In the genomic region with DNA sequence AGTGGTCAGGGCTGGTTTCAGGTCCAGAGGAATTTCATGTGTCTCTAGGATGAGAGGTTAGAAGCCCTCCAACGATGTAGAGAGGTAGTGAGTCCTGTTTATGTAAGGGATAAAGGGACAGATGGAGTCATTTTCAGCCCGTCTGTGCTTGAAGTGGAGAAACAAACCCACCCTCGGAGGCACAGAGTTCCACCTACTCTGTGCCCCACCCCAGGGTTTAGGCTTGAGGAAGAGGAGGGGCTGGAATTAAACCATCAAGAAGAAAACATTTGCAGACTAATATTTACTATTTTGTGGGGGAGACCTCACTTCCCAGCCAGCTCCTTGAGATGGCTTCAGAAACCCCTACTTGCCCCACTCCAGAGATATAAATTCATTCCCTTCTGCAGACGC, we compare ENCODE assay signal across 8 cellular contexts. TPM values are rescaled to one million over a fixed set of nuclear protein-coding genes. Genes with fewer than 3 reads are reported as not detected.
DNase-seq lines count a peak whose midpoint lies in the region; ATAC-seq and TF ChIP-seq lines count a peak whose summit lies in the region.

No MANE protein-coding gene starts in this region.

- TF ChIP-seq CTCF in SK-N-SH (IDR thresholded peaks at IDR 0.05) (no peak), SU-DHL-6 (IDR thresholded peaks at IDR 0.05; ENCODE audit: insufficient read depth, low read length, poor library complexity, severe bottlenecking) (no peak), stomach (IDR thresholded peaks at IDR 0.05) (no peak), colonic mucosa (IDR thresholded peaks at IDR 0.05) (no peak)

- no peak overlapping the region for H3K9ac ChIP-seq in SK-N-SH
- peak overlapping the region; percentile 87; the same call in 1 of the 2 replicates for H3K9ac ChIP-seq in SU-DHL-6 (ENCODE audit: low read length)
- H3K9ac ChIP-seq in colonic mucosa (ENCODE audit: low read depth in 2 of 2, low read length in 2 of 2): no peak overlapping the region

- H3K4me2 ChIP-seq in SK-N-SH (no peak overlapping the region), SU-DHL-6 (ENCODE audit: low read depth, low read length, poor library complexity, severe bottlenecking) (peak overlapping the region; percentile 65)

- CTCF ChIA-PET in SK-N-SH (lab: Yijun Ruan, JAX): no interaction called here

- H3K27me3 ChIP-seq in SK-N-SH (ENCODE audit: insufficient read depth): no peaks in the 10 kb centered on the region; the same call in 1 of the 2 replicates
- no peaks in the 10 kb centered on the region for H3K27me3 ChIP-seq in SU-DHL-6 (ENCODE audit: low read length)
- H3K27me3 ChIP-seq in stomach: no peaks in the 10 kb centered on the region
- no peaks in the 10 kb centered on the region for H3K27me3 ChIP-seq in colonic mucosa

- ATAC-seq in SK-N-SH treated with all-trans-retinoic acid at 6 μM for 48 hours (no peak), GM21423 (IDR thresholded peaks at IDR 0.05; ENCODE audit: unreplicated experiment) (no peak)

- POLR2A ChIA-PET in SK-N-SH (lab: Yijun Ruan, JAX): interaction anchor here (0.6 to 1.4 kb wide), 2 partner anchors 110 to 245 kb away, joined by 3 to 8 read pairs; no protein-coding TSS in a partner anchor

- no peak overlapping the region for H3K4me3 ChIP-seq in SK-N-SH (ENCODE audit: low read depth in 2 of 2, low read length in 1 of 2)
- peak overlapping the region; percentile 54 for H3K4me3 ChIP-seq in SU-DHL-6 (ENCODE audit: insufficient read depth, low read length, poor library complexity, severe bottlenecking)
- H3K4me3 ChIP-seq in stomach: peak overlapping the region; percentile 57 to 82 (median 70)
- no peak overlapping the region for H3K4me3 ChIP-seq in colonic mucosa

- TF ChIP-seq POLR2A in stomach (IDR thresholded peaks at IDR 0.05): no peak

- DNase-seq in SK-N-SH (no peak), globus pallidus (ENCODE audit: low spot score) (peak; percentile 2), stomach (no peak), colonic mucosa (no peak), SIG-M5 treated with dmso at 0.1 percent for 504 hours (lab: John Stamatoyannopoulos, UW; ENCODE audit: unreplicated experiment) (no peak)

- H3K9me2 ChIP-seq in SK-N-SH (no peaks in the 10 kb centered on the region), SU-DHL-6 (replicated peaks; ENCODE audit: insufficient read depth, low read length) (no peaks in the 10 kb centered on the region)

- peaks cover 39% of the 10 kb centered on the region for H3K79me2 ChIP-seq in SK-N-SH (ENCODE audit: insufficient read depth)
- H3K79me2 ChIP-seq in SU-DHL-6 (ENCODE audit: insufficient read depth, low read length): peaks cover 39% of the 10 kb centered on the region

- TF ChIP-seq RAD21 in SK-N-SH (IDR thresholded peaks at IDR 0.05; ENCODE audit: low read length): no peak

- TF ChIP-seq EP300 in SK-N-SH (IDR thresholded peaks at IDR 0.05; ENCODE audit: borderline replicate concordance in 1 of 2, low read depth in 1 of 2, low read length in 1 of 2): no peak
- no peak for TF ChIP-seq EP300 in stomach (IDR thresholded peaks at IDR 0.05)

- no peaks in the 10 kb centered on the region for H4K20me1 ChIP-seq in SK-N-SH (ENCODE audit: insufficient read depth)
- H4K20me1 ChIP-seq in SU-DHL-6 (ENCODE audit: low read depth, low read length): no peaks in the 10 kb centered on the region

- H3K36me3 ChIP-seq in SK-N-SH (replicated peaks in 1 of 2; ENCODE audit: control insufficient read depth in 1 of 2, insufficient read depth in 2 of 2, low read length in 1 of 2): peaks cover 0 to 10% of the 10 kb centered on the region in 2 experiments
- H3K36me3 ChIP-seq in SU-DHL-6 (ENCODE audit: low read length): no peaks in the 10 kb centered on the region
- peaks cover 0 to 9% (median 2%) of the 10 kb centered on the region in 4 donors for H3K36me3 ChIP-seq in stomach
- no peaks in the 10 kb centered on the region for H3K36me3 ChIP-seq in colonic mucosa

- 32% methylated on average over 4 of the region's 4 CpGs for WGBS in SK-N-SH (ENCODE audit: low lambda C conversion rate)
- 54 to 61% (median 56%) methylated on average over 4 of the region's 4 CpGs for WGBS in stomach, 5 donors

- no peaks in the 10 kb centered on the region for H3F3A ChIP-seq in SK-N-SH (replicated peaks; ENCODE audit: insufficient read depth)
- H3F3A ChIP-seq in SU-DHL-6 (ENCODE audit: insufficient read depth): no peaks in the 10 kb centered on the region

- peak overlapping the region; percentile 61 to 92; a peak in 2 of 4 replicates for H3K27ac ChIP-seq in SK-N-SH (ENCODE audit: low read depth in 2 of 2, low read length in 1 of 2)
- no peak overlapping the region for H3K27ac ChIP-seq in SU-DHL-6 (ENCODE audit: low read depth, low read length)
- peak overlapping the region in 4 of 5 donors; percentile 77 to 90 (median 82) for H3K27ac ChIP-seq in stomach
- no peak overlapping the region for H3K27ac ChIP-seq in colonic mucosa

- intact Hi-C loops in stomach (cut with DNase I; ENCODE audit: low total_unique reads) (no loop called here), colonic mucosa (cut with DNase I) (loop anchor here (2.0 kb wide), 1 partner anchor 44 kb away; no protein-coding TSS in a partner anchor)

- H3K4me1 ChIP-seq in SK-N-SH (ENCODE audit: control insufficient read depth in 1 of 2, insufficient read depth in 2 of 2, low read depth in 1 of 2, low read length in 1 of 2): peaks cover 0 to 15% of the 10 kb centered on the region in 2 experiments; a peak in 1 of 4 replicates
- H3K4me1 ChIP-seq in stomach: peaks cover 9 to 24% (median 16%) of the 10 kb centered on the region in 4 donors
- H3K4me1 ChIP-seq in colonic mucosa: no peaks in the 10 kb centered on the region

- no peaks in the 10 kb centered on the region for H3K9me3 ChIP-seq in SK-N-SH
- H3K9me3 ChIP-seq in SU-DHL-6 (ENCODE audit: insufficient read depth, low read length): no peaks in the 10 kb centered on the region
- H3K9me3 ChIP-seq in stomach: no peaks in the 10 kb centered on the region
- H3K9me3 ChIP-seq in colonic mucosa: no peaks in the 10 kb centered on the region

- H2AFZ ChIP-seq in SK-N-SH (ENCODE audit: low read depth) (peak overlapping the region; percentile 12; the same call in 1 of the 2 replicates), SU-DHL-6 (ENCODE audit: low read depth, low read length, severe bottlenecking) (peak overlapping the region; percentile 86)

TF ChIP-seq in SK-N-SH, 30 proteins besides CTCF, POLR2A, EP300 and RAD21 (continues in another document):
- TF ChIP-seq FOXM1 (IDR thresholded peaks at IDR 0.05; ENCODE audit: low read depth) (no peak), TCF12 (IDR thresholded peaks at IDR 0.05) (no peak), FOSL2 (IDR thresholded peaks at IDR 0.05; ENCODE audit: borderline replicate concordance, low read depth) (no peak)
- TF ChIP-seq, protein P1, sequence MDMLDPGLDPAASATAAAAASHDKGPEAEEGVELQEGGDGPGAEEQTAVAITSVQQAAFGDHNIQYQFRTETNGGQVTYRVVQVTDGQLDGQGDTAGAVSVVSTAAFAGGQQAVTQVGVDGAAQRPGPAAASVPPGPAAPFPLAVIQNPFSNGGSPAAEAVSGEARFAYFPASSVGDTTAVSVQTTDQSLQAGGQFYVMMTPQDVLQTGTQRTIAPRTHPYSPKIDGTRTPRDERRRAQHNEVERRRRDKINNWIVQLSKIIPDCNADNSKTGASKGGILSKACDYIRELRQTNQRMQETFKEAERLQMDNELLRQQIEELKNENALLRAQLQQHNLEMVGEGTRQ (IDR thresholded peaks at IDR 0.05; ENCODE audit: borderline replicate concordance, low read depth, low read length): no peak
- TF ChIP-seq, protein P2, sequence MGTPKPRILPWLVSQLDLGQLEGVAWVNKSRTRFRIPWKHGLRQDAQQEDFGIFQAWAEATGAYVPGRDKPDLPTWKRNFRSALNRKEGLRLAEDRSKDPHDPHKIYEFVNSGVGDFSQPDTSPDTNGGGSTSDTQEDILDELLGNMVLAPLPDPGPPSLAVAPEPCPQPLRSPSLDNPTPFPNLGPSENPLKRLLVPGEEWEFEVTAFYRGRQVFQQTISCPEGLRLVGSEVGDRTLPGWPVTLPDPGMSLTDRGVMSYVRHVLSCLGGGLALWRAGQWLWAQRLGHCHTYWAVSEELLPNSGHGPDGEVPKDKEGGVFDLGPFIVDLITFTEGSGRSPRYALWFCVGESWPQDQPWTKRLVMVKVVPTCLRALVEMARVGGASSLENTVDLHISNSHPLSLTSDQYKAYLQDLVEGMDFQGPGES (IDR thresholded peaks at IDR 0.05; ENCODE audit: low read depth, low read length): no peak

TF ChIP-seq in SK-N-SH treated with all-trans-retinoic acid at 6 μM for 48 hours, 23 proteins besides CTCF, POLR2A, EP300 and RAD21 (continues in another document):
- TF ChIP-seq, protein P3, sequence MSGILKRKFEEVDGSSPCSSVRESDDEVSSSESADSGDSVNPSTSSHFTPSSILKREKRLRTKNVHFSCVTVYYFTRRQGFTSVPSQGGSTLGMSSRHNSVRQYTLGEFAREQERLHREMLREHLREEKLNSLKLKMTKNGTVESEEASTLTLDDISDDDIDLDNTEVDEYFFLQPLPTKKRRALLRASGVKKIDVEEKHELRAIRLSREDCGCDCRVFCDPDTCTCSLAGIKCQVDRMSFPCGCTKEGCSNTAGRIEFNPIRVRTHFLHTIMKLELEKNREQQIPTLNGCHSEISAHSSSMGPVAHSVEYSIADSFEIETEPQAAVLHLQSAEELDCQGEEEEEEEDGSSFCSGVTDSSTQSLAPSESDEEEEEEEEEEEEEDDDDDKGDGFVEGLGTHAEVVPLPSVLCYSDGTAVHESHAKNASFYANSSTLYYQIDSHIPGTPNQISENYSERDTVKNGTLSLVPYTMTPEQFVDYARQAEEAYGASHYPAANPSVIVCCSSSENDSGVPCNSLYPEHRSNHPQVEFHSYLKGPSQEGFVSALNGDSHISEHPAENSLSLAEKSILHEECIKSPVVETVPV (CRISPR knock-in tag; IDR thresholded peaks at IDR 0.05): no peak
- no peak for TF ChIP-seq ZNF565 (CRISPR knock-in tag; conservative IDR thresholded peaks at IDR 0.05; ENCODE audit: low read depth)

RNA-seq across cellular contexts. Expression of gene GNL3L, which starts 0.9 kb away (rescaled TPM):
- polyA plus RNA-seq in SK-N-SH (2012; rRNA removed) (16.3 and 19.4 TPM in 2 replicates), stomach (1 to 10 TPM; 3.0 to 5.5 (median 5.3) TPM)
- 12.0 and 15.0 TPM in 2 replicates for polyA plus RNA-seq in SK-N-SH (2012; cell fraction: cytosol; rRNA removed)
- 21.6 and 27.8 TPM in 2 replicates for polyA plus RNA-seq in SK-N-SH (2012; cell fraction: nucleus; rRNA removed)
- total RNA-seq in stomach (10 to 100 TPM; 12.1 to 60.7 (median 34.5) TPM), colonic mucosa (10 to 100 TPM; 23.5 to 38.3 TPM)

RNA-seq across cellular contexts. Expression of gene FGD1, which starts 33.1 kb away (rescaled TPM):
- polyA plus RNA-seq in SK-N-SH (2012; rRNA removed): 3.3 and 6.3 TPM in 2 replicates
- polyA plus RNA-seq in SK-N-SH (2012; cell fraction: cytosol; rRNA removed): 4.1 and 6.3 TPM in 2 replicates
- 10.8 and 13.4 TPM in 2 replicates for polyA plus RNA-seq in SK-N-SH (2012; cell fraction: nucleus; rRNA removed)
- total RNA-seq in stomach: 10 to 100 TPM in 1 of 5 donors, 1 to 10 TPM in 3, not detected in 1; 1.8 to 15.9 (median 3.9) TPM
- polyA plus RNA-seq in stomach: 1 to 10 TPM in 2 of 3 donors, under 1 TPM in 1; 0.76 to 3.3 (median 3.1) TPM
- 1 to 10 TPM; 4.9 to 5.5 TPM for total RNA-seq in colonic mucosa

Comparison
In these comparisons a context has a peak if more than half of its experiments do, and no peak if none do; other contexts are left out.
1. H3K27ac ChIP-seq: peak in SK-N-SH (2 of 2) and stomach (4 of 5); none in SU-DHL-6 (single experiment) and colonic mucosa (single experiment).
2. H3K4me3 ChIP-seq: peak in SU-DHL-6 (single experiment) and stomach (4 of 4); none in SK-N-SH (0 of 2) and colonic mucosa (single experiment).